Comparison of ENCODE assay signal across 10 cellular contexts in genomic region chr4:74873545-74874295, GRCh38. TPM values are rescaled to one million over a fixed set of nuclear protein-coding genes. Genes with fewer than 3 reads are reported as not detected.
A peak's percentile ranks its signal among the peaks of the same experiment; 100 is the strongest.
DNase-seq lines count a peak whose midpoint lies in the region; ATAC-seq and TF ChIP-seq lines count a peak whose summit lies in the region.
"Had no signal": no experiment of that assay in that cellular context is flagged by ENCODE, and none has a peak within 500 bp of the region (broad histone marks: within the 10 kb centered on the region; RNA-seq: fewer than 3 reads in every experiment).

No MANE protein-coding gene starts in this region.

- no peaks in the 10 kb centered on the region for H3K27me3 ChIP-seq in thyroid gland
- H3K27me3 ChIP-seq in foreskin keratinocyte = peaks cover 40% of the 10 kb centered on the region

- H3K27ac ChIP-seq in SK-N-MC (peak overlapping the region; percentile 86), thyroid gland (peak overlapping the region; percentile 43 to 85 (median 63)), foreskin keratinocyte (no peak overlapping the region)
- H3K27ac ChIP-seq: epithelial cell of prostate had no signal

- peak overlapping the region; percentile 42 for H3K4me3 ChIP-seq in SK-N-MC
- H3K4me3 ChIP-seq in thyroid gland (replicated peaks in 1 of 3) = no peak overlapping the region

- ATAC-seq in HG03095 (IDR thresholded peaks at IDR 0.05; ENCODE audit: unreplicated experiment) (peak; percentile 95), foreskin keratinocyte (no peak)

- H3K4me1 Mint-ChIP-seq in endothelial cell (ENCODE audit: unreplicated experiment) = peaks cover 4% of the 10 kb centered on the region
- H3K4me1 Mint-ChIP-seq: activated CD4-positive, alpha-beta T cell treated with anti-CD3 and anti-CD28 coated beads, Interleukin-2, amount 10 ng/mL, durations not matched to agents 7 days and 5 days had no signal

- peak in 1 of 2 donors; percentile 26 for TF ChIP-seq POLR2A in thyroid gland (IDR thresholded peaks at IDR 0.05)

- no peaks in the 10 kb centered on the region for H3K9me3 ChIP-seq in SK-N-MC (ENCODE audit: low read depth, low read length)
- no peaks in the 10 kb centered on the region for H3K9me3 ChIP-seq in thyroid gland

- no peaks in the 10 kb centered on the region for H3K36me3 Mint-ChIP-seq in endothelial cell (ENCODE audit: low read depth, unreplicated experiment)

- WGBS in thyroid gland, 2 donors = 44 to 53% methylated on average over 3 of the region's 3 CpGs

- peak overlapping the region; percentile 11 for H3K9ac ChIP-seq in SK-N-MC (ENCODE audit: insufficient read length)

- in situ Hi-C loops in ACHN (cut with HindIII; ENCODE audit: low pct_ligation_motif_present, low pct_unique_long_range_greater_than_20kb, low sequenced_read_pairs) = no loop called here

- H3K36me3 ChIP-seq in SK-N-MC (ENCODE audit: insufficient read depth, low read length) (no peaks in the 10 kb centered on the region), thyroid gland (no peaks in the 10 kb centered on the region)

- no peaks in the 10 kb centered on the region for H3K27me3 Mint-ChIP-seq in endothelial cell (ENCODE audit: unreplicated experiment)

- DNase-seq in NCI-H446 treated with DMSO at 0.1 percent for 48 hours (lab: John Stamatoyannopoulos, UW) = peak; percentile 13
- no peak for DNase-seq in NCI-H446 (lab: John Stamatoyannopoulos, UW)
- peak; percentile 51 for DNase-seq in SK-N-MC (ENCODE audit: low read depth, low spot score)
- peak; percentile 24 to 26 for DNase-seq in thyroid gland
- DNase-seq in ACHN = no peak
- no peak for DNase-seq in foreskin keratinocyte
- no peak for DNase-seq in endothelial cell (ENCODE audit: low spot score)
- DNase-seq: activated CD4-positive, alpha-beta T cell treated with anti-CD3 and anti-CD28 coated beads, Interleukin-2, amount 10 ng/mL, durations not matched to agents 7 days and 5 days had no signal

- TF ChIP-seq CTCF in thyroid gland (IDR thresholded peaks at IDR 0.05) (no peak), foreskin keratinocyte (conservative IDR thresholded peaks at IDR 0.05) (no peak), endothelial cell (IDR thresholded peaks at IDR 0.05; ENCODE audit: unreplicated experiment) (no peak)

- H3K4me1 ChIP-seq in thyroid gland (peaks cover 0 to 10% of the 10 kb centered on the region in 2 donors), foreskin keratinocyte (no peaks in the 10 kb centered on the region)

- H3K9me3 Mint-ChIP-seq in endothelial cell (ENCODE audit: unreplicated experiment) = no peaks in the 10 kb centered on the region
- H3K9me3 Mint-ChIP-seq: activated CD4-positive, alpha-beta T cell treated with anti-CD3 and anti-CD28 coated beads, Interleukin-2, amount 10 ng/mL, durations not matched to agents 7 days and 5 days had no signal

- H3K4me3 Mint-ChIP-seq in endothelial cell (ENCODE audit: unreplicated experiment) = no peak overlapping the region
- H3K4me3 Mint-ChIP-seq: activated CD4-positive, alpha-beta T cell treated with anti-CD3 and anti-CD28 coated beads, Interleukin-2, amount 10 ng/mL, durations not matched to agents 7 days and 5 days had no signal

- intact Hi-C loops in thyroid gland (cut with DNase I) = no loop called here

- no peak overlapping the region for H3K27ac Mint-ChIP-seq in endothelial cell (ENCODE audit: unreplicated experiment)
- H3K27ac Mint-ChIP-seq: activated CD4-positive, alpha-beta T cell treated with anti-CD3 and anti-CD28 coated beads, Interleukin-2, amount 10 ng/mL, durations not matched to agents 7 days and 5 days had no signal

RNA-seq across cellular contexts. Expression of gene PARM1, which starts 59.2 kb away (rescaled TPM):
- total RNA-seq in thyroid gland = 100 to 1,000 TPM; 319 to 575 (median 470) TPM
- total RNA-seq in foreskin keratinocyte = 0.07 and 0.10 TPM in 2 replicates
- polyA plus RNA-seq in foreskin keratinocyte = 0.02 TPM in 2 replicates
- 0.18 TPM for total RNA-seq in endothelial cell (ENCODE audit: unreplicated experiment)
- total RNA-seq: activated CD4-positive, alpha-beta T cell treated with anti-CD3 and anti-CD28 coated beads, Interleukin-2, amount 10 ng/mL, durations not matched to agents 7 days and 5 days had no signal

Comparison
In these comparisons a context has a peak if more than half of its experiments do, and no peak if none do; other contexts are left out.
1. DNase-seq: peak in NCI-H446 treated with DMSO at 0.1 percent for 48 hours (single experiment), SK-N-MC (single experiment) and thyroid gland (2 of 2); none in NCI-H446 (0 of 2), ACHN (single experiment), foreskin keratinocyte (0 of 2) and endothelial cell (single experiment).
2. RNA of gene PARM1, which starts 59.2 kb away (total RNA-seq): 319 to 575 TPM in thyroid gland; 0.18 TPM in endothelial cell (single experiment) and 0.07 to 0.10 TPM in foreskin keratinocyte; every median in the first group is over 100 times any median in the second.